ENCODE assay signal across 27 cellular contexts in genomic region chr3:105388199-105388598, GRCh38. TPM values are rescaled to one million over a fixed set of nuclear protein-coding genes. Genes with fewer than 3 reads are reported as not detected.
A peak's percentile ranks its signal among the peaks of the same experiment; 100 is the strongest.
DNase-seq lines count a peak whose midpoint lies in the region; ATAC-seq lines count a peak whose summit lies in the region.
"Had no signal": no experiment of that assay in that cellular context is flagged by ENCODE, and none has a peak within 500 bp of the region (broad histone marks: within the 10 kb centered on the region; RNA-seq: fewer than 3 reads in every experiment).

No MANE protein-coding gene starts in this region.

- no peak overlapping the region for H3K27ac ChIP-seq in Karpas-422 (ENCODE audit: low read length)
- H3K27ac ChIP-seq: coronary artery, KMS-11, SJCRH30, thoracic aorta, uterus, VCaP had no signal

- no peaks in the 10 kb centered on the region for H3K36me3 ChIP-seq in Karpas-422 (ENCODE audit: insufficient read depth, low read length)
- H3K36me3 ChIP-seq: pancreas, SJCRH30, thoracic aorta, uterus had no signal

- no peaks in the 10 kb centered on the region for H3K9me3 ChIP-seq in Karpas-422 (ENCODE audit: low read length)
- H3K9me3 ChIP-seq: pancreas, SJCRH30, uterus had no signal

- DNase-seq in CD1c-positive myeloid dendritic cell (ENCODE audit: extremely low spot score): peak; percentile 62
- DNase-seq in Karpas-422: peak; percentile 36
- peak; percentile 4 for DNase-seq in SIG-M5 (lab: John Stamatoyannopoulos, UW)
- peak; percentile 42 for DNase-seq in kidney tubule cell (ENCODE audit: low spot score)
- no peak for DNase-seq in Right ventricle myocardium inferior (ENCODE audit: missing footprints)
- DNase-seq in globus pallidus (ENCODE audit: low spot score): no peak
- DNase-seq: activated CD4-positive, alpha-beta T cell treated with anti-CD3 and anti-CD28 coated beads for 48 hours; activated naive CD4-positive, alpha-beta T cell treated with Interleukin-2 at 50 U/mL for 16 hours; activated T-cell treated with anti-CD3 and anti-CD28 coated beads, Interleukin-2, amount 50 U/mL, for 4 hours; CD4-positive, alpha-beta T cell; DMS 273 treated with DMSO at 0.1 percent for 48 hours; endodermal cell; islet precursor cell; NCI-H1105; NCI-H2029; pancreas; SJCRH30; stimulated activated CD4-positive, alpha-beta T cell treated with anti-CD3 and anti-CD28 coated beads, Interleukin-4, amount 100 ng/mL, for 24 hours; stimulated activated naive CD4-positive, alpha-beta T cell; T-helper 17 cell; uterus had no signal

- H3K9me2 ChIP-seq in Karpas-422 (replicated peaks; ENCODE audit: insufficient read depth, low read length): 0 out of 2 replicates have a peak, but pooled peaks cover 3% of the 10 kb centered on the region

- no peaks in the 10 kb centered on the region for H3K27me3 ChIP-seq in Karpas-422 (ENCODE audit: low read length)
- H3K27me3 ChIP-seq: pancreas, SJCRH30, uterus had no signal

- H3K4me2 ChIP-seq in Karpas-422 (ENCODE audit: low read depth, low read length, poor library complexity, severe bottlenecking): no peak overlapping the region
- H3K4me2 ChIP-seq: KMS-11 had no signal

- no peak overlapping the region for H3K9ac ChIP-seq in Karpas-422 (ENCODE audit: low read length)
- H3K9ac ChIP-seq: KMS-11 had no signal

- H4K20me1 ChIP-seq in Karpas-422 (ENCODE audit: insufficient read depth, low read depth, low read length): peaks cover 6% of the 10 kb centered on the region; the same call in 1 of the 2 replicates

- ATAC-seq in GM19395 (IDR thresholded peaks at IDR 0.05; ENCODE audit: unreplicated experiment) (no peak), Right ventricle myocardium inferior (no peak)
- ATAC-seq: activated T-cell treated with anti-CD3 and anti-CD28 coated beads, Interleukin-2, amount 50 U/mL, for 4 hours; natural killer cell treated with Interleukin-12 subunit alpha and Interleukin-12 subunit beta and Interleukin-15 and Interleukin-18, amount 100 ng/mL, for 72 hours; T-helper 17 cell had no signal

- H3K4me3 ChIP-seq in Karpas-422 (ENCODE audit: low read length): no peak overlapping the region
- H3K4me3 ChIP-seq: coronary artery, pancreas, SJCRH30, thoracic aorta, uterus had no signal

- H2AFZ ChIP-seq in Karpas-422 (ENCODE audit: low read length): no peak overlapping the region

- intact Hi-C loops in Right ventricle myocardium inferior (cut with DNase I): no loop called here

- H3K79me2 ChIP-seq in Karpas-422 (ENCODE audit: low read length): no peaks in the 10 kb centered on the region

- peaks cover 3% of the 10 kb centered on the region; the same call in 1 of the 2 replicates for H3K4me1 ChIP-seq in Karpas-422 (ENCODE audit: low read length)
- H3K4me1 ChIP-seq: SJCRH30, uterus had no signal

RNA-seq across cellular contexts. Expression of gene ALCAM, which starts 21.5 kb away (rescaled TPM):
- total RNA-seq in Karpas-422 (2014; rRNA removed; shearing (Covaris generic); ENCODE audit: low replicate concordance): 5.8 and 16.4 TPM in 2 replicates
- 3.5 TPM for total RNA-seq in Right ventricle myocardium inferior

Comparison
In these comparisons a context has a peak if more than half of its experiments do, and no peak if none do; other contexts are left out.
1. DNase-seq: peak in CD1c-positive myeloid dendritic cell (single experiment), Karpas-422 (single experiment), SIG-M5 (single experiment) and kidney tubule cell (single experiment); none in Right ventricle myocardium inferior (single experiment) and globus pallidus (single experiment).